ENCODE assay signal across 8 cellular contexts in genomic region chr2:207734264-207734635, GRCh38. TPM values are rescaled to one million over a fixed set of nuclear protein-coding genes. Genes with fewer than 3 reads are reported as not detected.
A peak's percentile ranks its signal among the peaks of the same experiment; 100 is the strongest.
DNase-seq lines count a peak whose midpoint lies in the region; ATAC-seq and TF ChIP-seq lines count a peak whose summit lies in the region.

No MANE protein-coding gene starts in this region.

- no peaks in the 10 kb centered on the region for H3K36me3 ChIP-seq in Caco-2 (ENCODE audit: control insufficient read depth, insufficient read depth, low read length)
- H3K36me3 ChIP-seq in mucosa of descending colon (ENCODE audit: low read depth) = no peaks in the 10 kb centered on the region

- H3K4me1 Mint-ChIP-seq in Caco-2 (ENCODE audit: low read depth, unreplicated experiment) (peaks cover 19% of the 10 kb centered on the region), brain (no peaks in the 10 kb centered on the region)
- H3K4me1 Mint-ChIP-seq in activated naive CD4-positive, alpha-beta T cell treated with anti-CD3 and anti-CD28 coated beads, Interleukin-2, amount 10 ng/mL, durations not matched to agents 7 days and 5 days = peaks cover 5% of the 10 kb centered on the region

- no TSS peak for BruUV-seq in Caco-2 (replicated peaks; lab: Mats Ljungman, UMichigan)

- CTCF ChIA-PET in Caco-2 (lab: Charles Lee) = interaction anchor here (0.7 to 2.3 kb wide), 7 partner anchors 12 to 317 kb away, joined by 3 to 24 read pairs (median 4); partner anchors contain the start of genes CCNYL1 and METTL21A
- CTCF ChIA-PET in activated naive CD4-positive, alpha-beta T cell treated with anti-CD3 and anti-CD28 coated beads, Interleukin-2, amount 10 ng/mL, durations not matched to agents 7 days and 5 days (lab: Charles Lee) = interaction anchor here (0.6 to 1.2 kb wide), 4 partner anchors 8 to 156 kb away, joined by 3 to 5 read pairs (median 4); no protein-coding TSS in a partner anchor

- H3K4me3 Mint-ChIP-seq in Caco-2 (ENCODE audit: unreplicated experiment) (peak overlapping the region; percentile 52), brain (no peak overlapping the region)
- no peak overlapping the region for H3K4me3 Mint-ChIP-seq in activated naive CD4-positive, alpha-beta T cell treated with anti-CD3 and anti-CD28 coated beads, Interleukin-2, amount 10 ng/mL, durations not matched to agents 7 days and 5 days

- H3K4me1 ChIP-seq in Caco-2 (peaks cover 20% of the 10 kb centered on the region), mucosa of descending colon (ENCODE audit: low read depth) (no peaks in the 10 kb centered on the region)

- TF ChIP-seq CTCF in Caco-2 (IDR thresholded peaks at IDR 0.05; ENCODE audit: insufficient read depth in 1 of 2, low read depth in 1 of 2, low read length in 1 of 2, severe bottlenecking in 1 of 2, unreplicated experiment in 1 of 2) (peak in 1 of 2 experiments; percentile 67), brain (conservative IDR thresholded peaks at IDR 0.05) (peak; percentile 27 to 64), mucosa of descending colon (IDR thresholded peaks at IDR 0.05) (peak; percentile 32)

- no peaks in the 10 kb centered on the region for H3K9me3 ChIP-seq in Caco-2
- H3K9me3 ChIP-seq in mucosa of descending colon = no peaks in the 10 kb centered on the region

- POLR2A ChIA-PET in Caco-2 (lab: Charles Lee) = interaction anchor here (1.0 to 2.0 kb wide), 4 partner anchors 23 to 109 kb away, joined by 4 to 9 read pairs (median 5); partner anchors contain the start of genes CCNYL1 and METTL21A

- H3K27me3 ChIP-seq in Caco-2 (replicated peaks; ENCODE audit: control insufficient read depth, insufficient read depth, low read length) = no peaks in the 10 kb centered on the region

- ATAC-seq in mucosa of descending colon = peak; percentile 93

- H3K27me3 Mint-ChIP-seq in Caco-2 (ENCODE audit: insufficient read depth, unreplicated experiment) = no peaks in the 10 kb centered on the region
- no peaks in the 10 kb centered on the region for H3K27me3 Mint-ChIP-seq in brain
- no peaks in the 10 kb centered on the region for H3K27me3 Mint-ChIP-seq in activated naive CD4-positive, alpha-beta T cell treated with anti-CD3 and anti-CD28 coated beads, Interleukin-2, amount 10 ng/mL, durations not matched to agents 7 days and 5 days

- intact Hi-C loops in Caco-2 (cut with micrococcal nuclease; ENCODE audit: unreplicated experiment) (loop anchor here (1.0 to 10.0 kb wide), 7 partner anchors 42 to 261 kb away; partner anchors contain the start of genes CREB1 and METTL21A), mucosa of descending colon (cut with DNase I, micrococcal nuclease) (no loop called here)

- H3K4me3 ChIP-seq in Caco-2 (ENCODE audit: low read depth, low read length) (no peak overlapping the region), mucosa of descending colon (no peak overlapping the region)

- no peak overlapping the region for H3K27ac Mint-ChIP-seq in Caco-2 (ENCODE audit: unreplicated experiment)
- H3K27ac Mint-ChIP-seq in brain = no peak overlapping the region
- H3K27ac Mint-ChIP-seq in activated naive CD4-positive, alpha-beta T cell treated with anti-CD3 and anti-CD28 coated beads, Interleukin-2, amount 10 ng/mL, durations not matched to agents 7 days and 5 days = no peak overlapping the region

- DNase-seq in Caco-2 = peak in 1 of 2 experiments; percentile 55
- DNase-seq in HuH-7 (ENCODE audit: low spot score) = peak; percentile 22
- no peak for DNase-seq in mucosa of descending colon
- DNase-seq in activated CD4-positive, alpha-beta T cell treated with anti-CD3 and anti-CD28 coated beads for 4 hours = no peak
- no peak for DNase-seq in activated CD4-positive, CD25-positive, alpha-beta regulatory T cell (lab: John Stamatoyannopoulos, UW)
- no peak for DNase-seq in cerebellum (ENCODE audit: low spot score)
- no peak for DNase-seq in activated naive CD4-positive, alpha-beta T cell treated with anti-CD3 and anti-CD28 coated beads, Interleukin-2, amount 10 ng/mL, durations not matched to agents 7 days and 5 days

- H3K36me3 Mint-ChIP-seq in Caco-2 (ENCODE audit: insufficient read depth, unreplicated experiment) (peaks cover 25% of the 10 kb centered on the region), brain (peaks cover 33% of the 10 kb centered on the region)
- H3K36me3 Mint-ChIP-seq in activated naive CD4-positive, alpha-beta T cell treated with anti-CD3 and anti-CD28 coated beads, Interleukin-2, amount 10 ng/mL, durations not matched to agents 7 days and 5 days = peaks cover 4% of the 10 kb centered on the region

- H3K9me3 Mint-ChIP-seq in Caco-2 (ENCODE audit: unreplicated experiment) (no peaks in the 10 kb centered on the region), brain (no peaks in the 10 kb centered on the region)
- no peaks in the 10 kb centered on the region for H3K9me3 Mint-ChIP-seq in activated naive CD4-positive, alpha-beta T cell treated with anti-CD3 and anti-CD28 coated beads, Interleukin-2, amount 10 ng/mL, durations not matched to agents 7 days and 5 days

RNA-seq across cellular contexts. Expression of gene CCNYL1, which starts 22.8 kb away (rescaled TPM):
- 39.4 and 40.7 TPM in 2 replicates for total RNA-seq in Caco-2 (2022)
- 2.6 TPM for polyA plus RNA-seq in brain (ENCODE audit: insufficient read depth, low read depth, low replicate concordance)
- 10 to 100 TPM; 27.8 to 53.9 (median 32.0) TPM for total RNA-seq in mucosa of descending colon
- total RNA-seq in cerebellum = 19.0 TPM

RNA-seq across cellular contexts. Expression of gene FZD5, which starts 35.5 kb away (rescaled TPM):
- 59.1 and 61.4 TPM in 2 replicates for total RNA-seq in Caco-2 (2022)
- polyA plus RNA-seq in brain (ENCODE audit: insufficient read depth, low read depth, low replicate concordance) = 2.0 TPM
- 100 to 1,000 TPM in 2 of 3 donors, 10 to 100 TPM in 1; 89.9 to 140 (median 125) TPM for total RNA-seq in mucosa of descending colon
- 0.64 TPM for total RNA-seq in cerebellum

Comparison
In these comparisons a context has a peak if more than half of its experiments do, and no peak if none do; other contexts are left out.
1. RNA of gene FZD5, which starts 35.5 kb away (total RNA-seq): 89.9 to 140 TPM in mucosa of descending colon and 59.1 to 61.4 TPM in Caco-2; 0.64 TPM in cerebellum (single experiment); every median in the first group is over 10 times any median in the second.